In the genomic region with DNA sequence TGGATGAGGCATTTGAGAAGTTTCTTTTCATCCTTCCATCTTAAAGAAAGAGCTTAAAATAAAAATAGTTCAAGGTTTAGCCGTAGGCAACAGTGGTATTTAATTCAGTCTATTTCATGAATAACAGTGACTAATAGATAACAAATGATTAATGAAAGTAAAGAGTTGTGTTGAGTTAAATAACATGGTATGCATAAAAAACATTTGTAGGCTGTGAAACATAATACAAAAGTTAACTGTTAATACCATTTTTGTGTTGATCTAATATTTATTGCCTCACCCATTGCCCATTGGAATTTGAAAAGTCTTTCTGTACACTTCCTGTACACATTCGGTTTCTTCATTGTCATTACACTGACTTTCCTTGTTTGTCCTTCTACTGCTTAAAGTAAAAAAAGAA, we compare ENCODE assay signal across 20 cellular contexts.
DNase-seq lines count a peak whose midpoint lies in the region; ATAC-seq, FAIRE-seq and TF ChIP-seq lines count a peak whose summit lies in the region.
"Had no signal": no experiment of that assay in that cellular context is flagged by ENCODE, and none has a peak within 500 bp of the region (broad histone marks: within the 10 kb centered on the region; RNA-seq: fewer than 3 reads in every experiment).

No MANE protein-coding gene starts in this region.

- no peaks in the 10 kb centered on the region for H3K27me3 ChIP-seq in PC-3 (ENCODE audit: low read length)
- no peaks in the 10 kb centered on the region for H3K27me3 ChIP-seq in breast epithelium
- H3K27me3 ChIP-seq: BLaER1 treated with 17β-estradiol and CSF1 and Interleukin-3, amounts not matched to agents 10 nM and 100 nM had no signal

- no peak overlapping the region for H3K4me3 Mint-ChIP-seq in chondrocyte (ENCODE audit: unreplicated experiment)
- no peak overlapping the region for H3K4me3 Mint-ChIP-seq in osteocyte (ENCODE audit: unreplicated experiment)
- H3K4me3 Mint-ChIP-seq: B cell; CD8-positive, alpha-beta T cell; GM23338; IgD-negative memory B cell had no signal

- peak overlapping the region; percentile 41; the same call in 2 of the 3 replicates for H3K4me2 ChIP-seq in A549
- H3K4me2 ChIP-seq in PC-3 (ENCODE audit: low read length): no peak overlapping the region
- no peak overlapping the region for H3K4me2 ChIP-seq in OCI-LY7 (ENCODE audit: low read length)
- H3K4me2 ChIP-seq: BLaER1 treated with 17β-estradiol and CSF1 and Interleukin-3, amounts not matched to agents 10 nM and 100 nM; GM23338 had no signal

- no peak for DNase-seq in A549 (ENCODE audit: low read depth in 1 of 2, low spot score in 1 of 2)
- peak; percentile 5 for DNase-seq in PC-3
- no peak for DNase-seq in chondrocyte (ENCODE audit: low spot score)
- no peak for DNase-seq in osteocyte (ENCODE audit: extremely low spot score, unreplicated experiment)
- DNase-seq in OCI-LY7 (ENCODE audit: low spot score): no peak
- no peak for DNase-seq in breast epithelium (ENCODE audit: low spot score in 2 of 2)
- no peak for DNase-seq in NCI-H146 (lab: John Stamatoyannopoulos, UW)
- DNase-seq: Calu3; CD8-positive, alpha-beta T cell; DMS79 treated with DMSO at 0.1 percent for 48 hours; HCEC 1CT had no signal

- H3K9me2 ChIP-seq in PC-3 (replicated peaks; ENCODE audit: low read length): no peaks in the 10 kb centered on the region
- H3K9me2 ChIP-seq in OCI-LY7 (ENCODE audit: insufficient read depth, low read length): no peaks in the 10 kb centered on the region

- H3K79me2 ChIP-seq in PC-3 (ENCODE audit: low read length) (no peaks in the 10 kb centered on the region), OCI-LY7 (ENCODE audit: insufficient read depth, low read depth, low read length) (no peaks in the 10 kb centered on the region)

- H3K36me3 Mint-ChIP-seq in chondrocyte (ENCODE audit: low read depth): no peaks in the 10 kb centered on the region
- no peaks in the 10 kb centered on the region for H3K36me3 Mint-ChIP-seq in osteocyte (ENCODE audit: unreplicated experiment)
- H3K36me3 Mint-ChIP-seq: CD8-positive, alpha-beta T cell; IgD-negative memory B cell had no signal

- no TSS peak for BruUV-seq in PC-3 (replicated peaks; lab: Mats Ljungman, UMichigan)
- BruUV-seq in OCI-LY7 (replicated peaks; lab: Mats Ljungman, UMichigan): no TSS peak

- TF ChIP-seq RAD21 in A549 (conservative IDR thresholded peaks at IDR 0.05 in 1 of 2, IDR thresholded peaks at IDR 0.05 in 1 of 2): no peak

- POLR2A ChIA-PET in A549 (lab: Yijun Ruan, JAX) (interaction anchor here (0.7 kb wide), 1 partner anchor 327 kb away, joined by 4 read pairs; no protein-coding TSS in a partner anchor), PC-3 (lab: Charles Lee; ENCODE audit: unreplicated experiment) (no interaction called here), OCI-LY7 (lab: Charles Lee) (interaction anchor here (0.6 to 1.0 kb wide), 3 partner anchors 11 to 288 kb away, joined by 3 to 4 read pairs (median 3); no protein-coding TSS in a partner anchor)

- no peak overlapping the region for H2AFZ ChIP-seq in PC-3 (ENCODE audit: low read length)
- H2AFZ ChIP-seq in OCI-LY7 (ENCODE audit: low read length): no peak overlapping the region
- H2AFZ ChIP-seq: GM23338 had no signal

- CTCF ChIA-PET in A549 (lab: Yijun Ruan, JAX) (no interaction called here), PC-3 (lab: Charles Lee) (no interaction called here), OCI-LY7 (lab: Charles Lee; ENCODE audit: unreplicated experiment) (no interaction called here)

- H3K9ac ChIP-seq in PC-3 (ENCODE audit: low read length): no peak overlapping the region
- H3K9ac ChIP-seq: BLaER1 treated with 17β-estradiol and CSF1 and Interleukin-3, amounts not matched to agents 10 nM and 100 nM had no signal

- ATAC-seq in A549 (no peak), PC-3 (peak; percentile 37)
- ATAC-seq: CD8-positive, alpha-beta T cell; GM23338; HepG2 had no signal

- no peak for TF ChIP-seq EP300 in A549 (IDR thresholded peaks at IDR 0.05)

- TF ChIP-seq CTCF in A549 (IDR thresholded peaks at IDR 0.05) (no peak), PC-3 (conservative IDR thresholded peaks at IDR 0.05; ENCODE audit: low read depth, low read length) (no peak), chondrocyte (IDR thresholded peaks at IDR 0.05) (no peak), osteocyte (IDR thresholded peaks at IDR 0.05) (no peak), OCI-LY7 (conservative IDR thresholded peaks at IDR 0.05; ENCODE audit: low read length) (no peak), breast epithelium (IDR thresholded peaks at IDR 0.05) (no peak)

- intact Hi-C loops in PC-3 (cut with micrococcal nuclease): no loop called here
- intact Hi-C loops in OCI-LY7 (cut with micrococcal nuclease; ENCODE audit: unreplicated experiment): no loop called here
- intact Hi-C loops in breast epithelium (cut with DNase I; ENCODE audit: low total_unique reads): no loop called here

- H3K36me3 ChIP-seq in PC-3 (ENCODE audit: low read depth, low read length): no peaks in the 10 kb centered on the region
- no peaks in the 10 kb centered on the region for H3K36me3 ChIP-seq in OCI-LY7 (ENCODE audit: insufficient read depth, low read length)
- no peaks in the 10 kb centered on the region for H3K36me3 ChIP-seq in breast epithelium
- H3K36me3 ChIP-seq: BLaER1 treated with 17β-estradiol and CSF1 and Interleukin-3, amounts not matched to agents 10 nM and 100 nM had no signal

- no peak overlapping the region for H3K27ac ChIP-seq in A549
- H3K27ac ChIP-seq in PC-3 (ENCODE audit: low read length): peak overlapping the region; percentile 29
- no peak overlapping the region for H3K27ac ChIP-seq in OCI-LY7 (ENCODE audit: low read depth, low read length, poor library complexity, severe bottlenecking)
- H3K27ac ChIP-seq in breast epithelium: no peak overlapping the region
- H3K27ac ChIP-seq: 22Rv1; BLaER1 treated with 17β-estradiol and CSF1 and Interleukin-3, amounts not matched to agents 10 nM and 100 nM had no signal

- H3K4me1 Mint-ChIP-seq in chondrocyte (ENCODE audit: low read depth) (peaks cover 32% of the 10 kb centered on the region), osteocyte (ENCODE audit: unreplicated experiment) (peaks cover 39% of the 10 kb centered on the region)
- H3K4me1 Mint-ChIP-seq: B cell, IgD-negative memory B cell had no signal

- H4K20me1 ChIP-seq in PC-3 (ENCODE audit: low read length) (no peaks in the 10 kb centered on the region), OCI-LY7 (ENCODE audit: insufficient read depth, low read length) (no peaks in the 10 kb centered on the region)
- H4K20me1 ChIP-seq: BLaER1 treated with 17β-estradiol and CSF1 and Interleukin-3, amounts not matched to agents 10 nM and 100 nM had no signal

- H3K4me1 ChIP-seq in A549: peaks cover 6% of the 10 kb centered on the region; the same call in 1 of the 3 replicates
- no peaks in the 10 kb centered on the region; the same call in 1 of the 2 replicates for H3K4me1 ChIP-seq in PC-3 (ENCODE audit: insufficient read depth, low read length)
- no peaks in the 10 kb centered on the region for H3K4me1 ChIP-seq in OCI-LY7 (ENCODE audit: insufficient read depth, low read length, poor library complexity, severe bottlenecking)
- no peaks in the 10 kb centered on the region for H3K4me1 ChIP-seq in breast epithelium
- H3K4me1 ChIP-seq: BLaER1 treated with 17β-estradiol and CSF1 and Interleukin-3, amounts not matched to agents 10 nM and 100 nM had no signal

- no peak for TF ChIP-seq POLR2A in A549 (IDR thresholded peaks at IDR 0.05; ENCODE audit: low read length)
- TF ChIP-seq POLR2A in breast epithelium (IDR thresholded peaks at IDR 0.05): no peak

- 20% methylated on average over 2 of the region's 2 CpGs for WGBS in A549 (ENCODE audit: missing lambda C conversion rate)

- no peaks in the 10 kb centered on the region for H3K9me3 ChIP-seq in A549
- no peaks in the 10 kb centered on the region for H3K9me3 ChIP-seq in PC-3 (ENCODE audit: low read length)
- H3K9me3 ChIP-seq in OCI-LY7 (ENCODE audit: low read length): no peaks in the 10 kb centered on the region
- H3K9me3 ChIP-seq in breast epithelium: no peaks in the 10 kb centered on the region
- H3K9me3 ChIP-seq: BLaER1 treated with 17β-estradiol and CSF1 and Interleukin-3, amounts not matched to agents 10 nM and 100 nM had no signal

- H3K4me3 ChIP-seq in A549: no peak overlapping the region
- no peak overlapping the region for H3K4me3 ChIP-seq in PC-3 (ENCODE audit: low read length)
- no peak overlapping the region for H3K4me3 ChIP-seq in OCI-LY7 (ENCODE audit: low read depth, low read length, poor library complexity, severe bottlenecking)
- H3K4me3 ChIP-seq in breast epithelium: no peak overlapping the region
- H3K4me3 ChIP-seq: BLaER1 treated with 17β-estradiol and CSF1 and Interleukin-3, amounts not matched to agents 10 nM and 100 nM; GM23338 had no signal

- H3K9me3 Mint-ChIP-seq in chondrocyte (ENCODE audit: low read depth) (no peaks in the 10 kb centered on the region), osteocyte (ENCODE audit: unreplicated experiment) (no peaks in the 10 kb centered on the region)
- H3K9me3 Mint-ChIP-seq: CD8-positive, alpha-beta T cell; GM23338 had no signal

- no peaks in the 10 kb centered on the region for H3K27me3 Mint-ChIP-seq in chondrocyte (ENCODE audit: low read depth)
- H3K27me3 Mint-ChIP-seq in osteocyte (ENCODE audit: unreplicated experiment): no peaks in the 10 kb centered on the region
- H3K27me3 Mint-ChIP-seq: B cell, IgD-negative memory B cell had no signal

- peak overlapping the region; percentile 79 for H3K27ac Mint-ChIP-seq in chondrocyte (ENCODE audit: unreplicated experiment)
- H3K27ac Mint-ChIP-seq in osteocyte (ENCODE audit: unreplicated experiment): peak overlapping the region; percentile 88
- H3K27ac Mint-ChIP-seq: B cell; CD8-positive, alpha-beta T cell; GM23338; IgD-negative memory B cell had no signal

- no peaks in the 10 kb centered on the region for H3F3A ChIP-seq in PC-3 (ENCODE audit: low read length, unreplicated experiment)

- FAIRE-seq in A549 (lab: Jason Lieb, UNC): peak; percentile 46
- FAIRE-seq: G401.6, GM12891, H54, HepG2 had no signal

TF ChIP-seq in A549, 52 proteins besides CTCF, POLR2A, EP300 and RAD21 (continues in another document):
- TF ChIP-seq EHF (CRISPR knock-in tag; IDR thresholded peaks at IDR 0.05) (no peak), SMC3 (IDR thresholded peaks at IDR 0.05) (no peak), ZFP36 (IDR thresholded peaks at IDR 0.05; ENCODE audit: borderline replicate concordance, partially characterized antibody) (no peak), RARB (CRISPR knock-in tag; IDR thresholded peaks at IDR 0.05) (no peak), FOSB (CRISPR knock-in tag; IDR thresholded peaks at IDR 0.05) (no peak), KDM1A (IDR thresholded peaks at IDR 0.05; ENCODE audit: low read depth) (no peak), FOXS1 (CRISPR knock-in tag; IDR thresholded peaks at IDR 0.05) (no peak)
- TF ChIP-seq, protein P1, sequence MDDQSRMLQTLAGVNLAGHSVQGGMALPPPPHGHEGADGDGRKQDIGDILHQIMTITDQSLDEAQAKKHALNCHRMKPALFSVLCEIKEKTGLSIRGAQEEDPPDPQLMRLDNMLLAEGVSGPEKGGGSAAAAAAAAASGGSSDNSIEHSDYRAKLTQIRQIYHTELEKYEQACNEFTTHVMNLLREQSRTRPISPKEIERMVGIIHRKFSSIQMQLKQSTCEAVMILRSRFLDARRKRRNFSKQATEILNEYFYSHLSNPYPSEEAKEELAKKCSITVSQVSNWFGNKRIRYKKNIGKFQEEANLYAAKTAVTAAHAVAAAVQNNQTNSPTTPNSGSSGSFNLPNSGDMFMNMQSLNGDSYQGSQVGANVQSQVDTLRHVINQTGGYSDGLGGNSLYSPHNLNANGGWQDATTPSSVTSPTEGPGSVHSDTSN (IDR thresholded peaks at IDR 0.05): no peak
